1 cellular context compared by ENCODE assay signal in the genomic region with DNA sequence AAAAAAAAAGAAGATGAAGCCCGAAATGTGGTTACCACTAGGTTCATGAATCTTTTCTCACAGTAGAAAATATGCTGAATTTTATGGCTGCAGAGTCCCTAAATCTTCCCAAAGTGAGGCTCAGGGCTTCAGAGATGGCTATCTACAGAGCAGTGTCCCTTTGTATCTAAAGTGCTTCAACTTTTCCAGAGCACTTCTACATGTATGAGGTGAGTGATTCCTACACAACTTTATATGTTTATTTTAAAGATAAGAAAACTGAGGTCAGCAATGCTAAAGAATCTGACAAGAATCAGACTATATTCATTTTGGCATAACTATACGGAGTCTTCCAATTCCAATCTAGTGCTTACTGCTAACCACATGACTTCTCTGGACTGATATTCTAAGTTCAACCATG.
A peak's percentile ranks its signal among the peaks of the same experiment; 100 is the strongest.
TF ChIP-seq lines count a peak whose summit lies in the region.

No MANE protein-coding gene starts in this region.

TF ChIP-seq in HEK293, 187 proteins besides CTCF, POLR2A, EP300 and RAD21 (continued from another document and continues in another):
- TF ChIP-seq, protein P1, sequence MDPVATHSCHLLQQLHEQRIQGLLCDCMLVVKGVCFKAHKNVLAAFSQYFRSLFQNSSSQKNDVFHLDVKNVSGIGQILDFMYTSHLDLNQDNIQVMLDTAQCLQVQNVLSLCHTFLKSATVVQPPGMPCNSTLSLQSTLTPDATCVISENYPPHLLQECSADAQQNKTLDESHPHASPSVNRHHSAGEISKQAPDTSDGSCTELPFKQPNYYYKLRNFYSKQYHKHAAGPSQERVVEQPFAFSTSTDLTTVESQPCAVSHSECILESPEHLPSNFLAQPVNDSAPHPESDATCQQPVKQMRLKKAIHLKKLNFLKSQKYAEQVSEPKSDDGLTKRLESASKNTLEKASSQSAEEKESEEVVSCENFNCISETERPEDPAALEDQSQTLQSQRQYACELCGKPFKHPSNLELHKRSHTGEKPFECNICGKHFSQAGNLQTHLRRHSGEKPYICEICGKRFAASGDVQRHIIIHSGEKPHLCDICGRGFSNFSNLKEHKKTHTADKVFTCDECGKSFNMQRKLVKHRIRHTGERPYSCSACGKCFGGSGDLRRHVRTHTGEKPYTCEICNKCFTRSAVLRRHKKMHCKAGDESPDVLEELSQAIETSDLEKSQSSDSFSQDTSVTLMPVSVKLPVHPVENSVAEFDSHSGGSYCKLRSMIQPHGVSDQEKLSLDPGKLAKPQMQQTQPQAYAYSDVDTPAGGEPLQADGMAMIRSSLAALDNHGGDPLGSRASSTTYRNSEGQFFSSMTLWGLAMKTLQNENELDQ (tag by site-specific recombination; IDR thresholded peaks at IDR 0.05; ENCODE audit: low read depth) = no peak
- no peak for TF ChIP-seq OVOL3 (tag by site-specific recombination; IDR thresholded peaks at IDR 0.05)
- TF ChIP-seq ZNF664 (tag by site-specific recombination; IDR thresholded peaks at IDR 0.05) = no peak
- TF ChIP-seq, protein P2, sequence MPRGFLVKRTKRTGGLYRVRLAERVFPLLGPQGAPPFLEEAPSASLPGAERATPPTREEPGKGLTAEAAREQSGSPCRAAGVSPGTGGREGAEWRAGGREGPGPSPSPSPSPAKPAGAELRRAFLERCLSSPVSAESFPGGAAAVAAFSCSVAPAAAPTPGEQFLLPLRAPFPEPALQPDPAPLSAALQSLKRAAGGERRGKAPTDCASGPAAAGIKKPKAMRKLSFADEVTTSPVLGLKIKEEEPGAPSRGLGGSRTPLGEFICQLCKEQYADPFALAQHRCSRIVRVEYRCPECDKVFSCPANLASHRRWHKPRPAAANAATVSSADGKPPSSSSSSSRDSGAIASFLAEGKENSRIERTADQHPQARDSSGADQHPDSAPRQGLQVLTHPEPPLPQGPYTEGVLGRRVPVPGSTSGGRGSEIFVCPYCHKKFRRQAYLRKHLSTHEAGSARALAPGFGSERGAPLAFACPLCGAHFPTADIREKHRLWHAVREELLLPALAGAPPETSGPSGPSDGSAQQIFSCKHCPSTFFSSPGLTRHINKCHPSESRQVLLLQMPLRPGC (tag by site-specific recombination; IDR thresholded peaks at IDR 0.05) = no peak
- no peak for TF ChIP-seq ZIC2 (tag by site-specific recombination; IDR thresholded peaks at IDR 0.05)
- no peak for TF ChIP-seq ZNF174 (tag by site-specific recombination; IDR thresholded peaks at IDR 0.05)
- TF ChIP-seq ZNF785 (tag by site-specific recombination; IDR thresholded peaks at IDR 0.05) = no peak
- TF ChIP-seq, protein P3, sequence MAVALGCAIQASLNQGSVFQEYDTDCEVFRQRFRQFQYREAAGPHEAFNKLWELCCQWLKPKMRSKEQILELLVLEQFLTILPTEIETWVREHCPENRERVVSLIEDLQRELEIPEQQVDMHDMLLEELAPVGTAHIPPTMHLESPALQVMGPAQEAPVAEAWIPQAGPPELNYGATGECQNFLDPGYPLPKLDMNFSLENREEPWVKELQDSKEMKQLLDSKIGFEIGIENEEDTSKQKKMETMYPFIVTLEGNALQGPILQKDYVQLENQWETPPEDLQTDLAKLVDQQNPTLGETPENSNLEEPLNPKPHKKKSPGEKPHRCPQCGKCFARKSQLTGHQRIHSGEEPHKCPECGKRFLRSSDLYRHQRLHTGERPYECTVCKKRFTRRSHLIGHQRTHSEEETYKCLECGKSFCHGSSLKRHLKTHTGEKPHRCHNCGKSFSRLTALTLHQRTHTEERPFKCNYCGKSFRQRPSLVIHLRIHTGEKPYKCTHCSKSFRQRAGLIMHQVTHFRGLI (tag by site-specific recombination; IDR thresholded peaks at IDR 0.05) = no peak; the same call in 1 of the 2 replicates
- TF ChIP-seq, protein P4, sequence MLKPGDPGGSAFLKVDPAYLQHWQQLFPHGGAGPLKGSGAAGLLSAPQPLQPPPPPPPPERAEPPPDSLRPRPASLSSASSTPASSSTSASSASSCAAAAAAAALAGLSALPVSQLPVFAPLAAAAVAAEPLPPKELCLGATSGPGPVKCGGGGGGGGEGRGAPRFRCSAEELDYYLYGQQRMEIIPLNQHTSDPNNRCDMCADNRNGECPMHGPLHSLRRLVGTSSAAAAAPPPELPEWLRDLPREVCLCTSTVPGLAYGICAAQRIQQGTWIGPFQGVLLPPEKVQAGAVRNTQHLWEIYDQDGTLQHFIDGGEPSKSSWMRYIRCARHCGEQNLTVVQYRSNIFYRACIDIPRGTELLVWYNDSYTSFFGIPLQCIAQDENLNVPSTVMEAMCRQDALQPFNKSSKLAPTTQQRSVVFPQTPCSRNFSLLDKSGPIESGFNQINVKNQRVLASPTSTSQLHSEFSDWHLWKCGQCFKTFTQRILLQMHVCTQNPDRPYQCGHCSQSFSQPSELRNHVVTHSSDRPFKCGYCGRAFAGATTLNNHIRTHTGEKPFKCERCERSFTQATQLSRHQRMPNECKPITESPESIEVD (tag by site-specific recombination; IDR thresholded peaks at IDR 0.05) = peak; percentile 47; the same call in 1 of the 2 replicates
- TF ChIP-seq, protein P5, sequence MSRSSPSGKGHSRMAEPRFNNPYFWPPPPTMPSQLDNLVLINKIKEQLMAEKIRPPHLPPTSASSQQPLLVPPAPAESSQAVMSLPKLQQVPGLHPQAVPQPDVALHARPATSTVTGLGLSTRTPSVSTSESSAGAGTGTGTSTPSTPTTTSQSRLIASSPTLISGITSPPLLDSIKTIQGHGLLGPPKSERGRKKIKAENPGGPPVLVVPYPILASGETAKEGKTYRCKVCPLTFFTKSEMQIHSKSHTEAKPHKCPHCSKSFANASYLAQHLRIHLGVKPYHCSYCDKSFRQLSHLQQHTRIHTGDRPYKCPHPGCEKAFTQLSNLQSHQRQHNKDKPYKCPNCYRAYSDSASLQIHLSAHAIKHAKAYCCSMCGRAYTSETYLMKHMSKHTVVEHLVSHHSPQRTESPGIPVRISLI (tag by site-specific recombination; IDR thresholded peaks at IDR 0.05) = no peak
- no peak for TF ChIP-seq ZNF624 (tag by site-specific recombination; IDR thresholded peaks at IDR 0.05)
- no peak for TF ChIP-seq ZNF548 (tag by site-specific recombination; IDR thresholded peaks at IDR 0.05)
- TF ChIP-seq ZNF48 (tag by site-specific recombination; IDR thresholded peaks at IDR 0.05) = no peak
- TF ChIP-seq ZNF292 (tag by site-specific recombination; IDR thresholded peaks at IDR 0.05; ENCODE audit: borderline replicate concordance, low read depth) = no peak
- no peak for TF ChIP-seq ZNF549 (tag by site-specific recombination; IDR thresholded peaks at IDR 0.05)
- no peak for TF ChIP-seq ZNF660 (tag by site-specific recombination; IDR thresholded peaks at IDR 0.05)
- no peak for TF ChIP-seq ZNF350 (tag by site-specific recombination; IDR thresholded peaks at IDR 0.05)
- TF ChIP-seq, protein P6, sequence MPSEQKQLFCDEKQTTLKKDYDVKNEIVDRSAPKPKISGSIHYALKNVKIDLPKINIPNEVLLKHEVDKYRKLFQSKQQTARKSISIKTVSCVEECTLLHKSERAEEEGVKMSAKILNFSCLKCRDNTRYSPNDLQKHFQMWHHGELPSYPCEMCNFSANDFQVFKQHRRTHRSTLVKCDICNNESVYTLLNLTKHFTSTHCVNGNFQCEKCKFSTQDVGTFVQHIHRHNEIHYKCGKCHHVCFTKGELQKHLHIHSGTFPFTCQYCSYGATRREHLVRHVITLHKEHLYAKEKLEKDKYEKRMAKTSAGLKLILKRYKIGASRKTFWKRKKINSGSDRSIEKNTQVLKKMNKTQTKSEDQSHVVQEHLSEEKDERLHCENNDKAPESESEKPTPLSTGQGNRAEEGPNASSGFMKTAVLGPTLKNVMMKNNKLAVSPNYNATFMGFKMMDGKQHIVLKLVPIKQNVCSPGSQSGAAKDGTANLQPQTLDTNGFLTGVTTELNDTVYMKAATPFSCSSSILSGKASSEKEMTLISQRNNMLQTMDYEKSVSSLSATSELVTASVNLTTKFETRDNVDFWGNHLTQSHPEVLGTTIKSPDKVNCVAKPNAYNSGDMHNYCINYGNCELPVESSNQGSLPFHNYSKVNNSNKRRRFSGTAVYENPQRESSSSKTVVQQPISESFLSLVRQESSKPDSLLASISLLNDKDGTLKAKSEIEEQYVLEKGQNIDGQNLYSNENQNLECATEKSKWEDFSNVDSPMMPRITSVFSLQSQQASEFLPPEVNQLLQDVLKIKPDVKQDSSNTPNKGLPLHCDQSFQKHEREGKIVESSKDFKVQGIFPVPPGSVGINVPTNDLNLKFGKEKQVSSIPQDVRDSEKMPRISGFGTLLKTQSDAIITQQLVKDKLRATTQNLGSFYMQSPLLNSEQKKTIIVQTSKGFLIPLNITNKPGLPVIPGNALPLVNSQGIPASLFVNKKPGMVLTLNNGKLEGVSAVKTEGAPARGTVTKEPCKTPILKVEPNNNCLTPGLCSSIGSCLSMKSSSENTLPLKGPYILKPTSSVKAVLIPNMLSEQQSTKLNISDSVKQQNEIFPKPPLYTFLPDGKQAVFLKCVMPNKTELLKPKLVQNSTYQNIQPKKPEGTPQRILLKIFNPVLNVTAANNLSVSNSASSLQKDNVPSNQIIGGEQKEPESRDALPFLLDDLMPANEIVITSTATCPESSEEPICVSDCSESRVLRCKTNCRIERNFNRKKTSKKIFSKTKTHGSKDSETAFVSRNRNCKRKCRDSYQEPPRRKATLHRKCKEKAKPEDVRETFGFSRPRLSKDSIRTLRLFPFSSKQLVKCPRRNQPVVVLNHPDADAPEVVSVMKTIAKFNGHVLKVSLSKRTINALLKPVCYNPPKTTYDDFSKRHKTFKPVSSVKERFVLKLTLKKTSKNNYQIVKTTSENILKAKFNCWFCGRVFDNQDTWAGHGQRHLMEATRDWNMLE (tag by site-specific recombination; conservative IDR thresholded peaks at IDR 0.05; ENCODE audit: low read depth) = no peak
- TF ChIP-seq, protein P7, sequence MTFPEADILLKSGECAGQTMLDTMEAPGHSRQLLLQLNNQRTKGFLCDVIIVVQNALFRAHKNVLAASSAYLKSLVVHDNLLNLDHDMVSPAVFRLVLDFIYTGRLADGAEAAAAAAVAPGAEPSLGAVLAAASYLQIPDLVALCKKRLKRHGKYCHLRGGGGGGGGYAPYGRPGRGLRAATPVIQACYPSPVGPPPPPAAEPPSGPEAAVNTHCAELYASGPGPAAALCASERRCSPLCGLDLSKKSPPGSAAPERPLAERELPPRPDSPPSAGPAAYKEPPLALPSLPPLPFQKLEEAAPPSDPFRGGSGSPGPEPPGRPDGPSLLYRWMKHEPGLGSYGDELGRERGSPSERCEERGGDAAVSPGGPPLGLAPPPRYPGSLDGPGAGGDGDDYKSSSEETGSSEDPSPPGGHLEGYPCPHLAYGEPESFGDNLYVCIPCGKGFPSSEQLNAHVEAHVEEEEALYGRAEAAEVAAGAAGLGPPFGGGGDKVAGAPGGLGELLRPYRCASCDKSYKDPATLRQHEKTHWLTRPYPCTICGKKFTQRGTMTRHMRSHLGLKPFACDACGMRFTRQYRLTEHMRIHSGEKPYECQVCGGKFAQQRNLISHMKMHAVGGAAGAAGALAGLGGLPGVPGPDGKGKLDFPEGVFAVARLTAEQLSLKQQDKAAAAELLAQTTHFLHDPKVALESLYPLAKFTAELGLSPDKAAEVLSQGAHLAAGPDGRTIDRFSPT (tag by site-specific recombination; IDR thresholded peaks at IDR 0.05) = no peak
- TF ChIP-seq ZNF558 (tag by site-specific recombination; IDR thresholded peaks at IDR 0.05) = no peak
- TF ChIP-seq ZNF16 (tag by site-specific recombination; IDR thresholded peaks at IDR 0.05; ENCODE audit: low read depth) = no peak
- TF ChIP-seq ZNF223 (tag by site-specific recombination; IDR thresholded peaks at IDR 0.05) = no peak
- TF ChIP-seq ZXDB (tag by site-specific recombination; IDR thresholded peaks at IDR 0.05) = peak; percentile 42
- TF ChIP-seq OSR2 (tag by site-specific recombination; IDR thresholded peaks at IDR 0.05) = peak; percentile 61; the same call in 1 of the 2 replicates
- TF ChIP-seq, protein P8, sequence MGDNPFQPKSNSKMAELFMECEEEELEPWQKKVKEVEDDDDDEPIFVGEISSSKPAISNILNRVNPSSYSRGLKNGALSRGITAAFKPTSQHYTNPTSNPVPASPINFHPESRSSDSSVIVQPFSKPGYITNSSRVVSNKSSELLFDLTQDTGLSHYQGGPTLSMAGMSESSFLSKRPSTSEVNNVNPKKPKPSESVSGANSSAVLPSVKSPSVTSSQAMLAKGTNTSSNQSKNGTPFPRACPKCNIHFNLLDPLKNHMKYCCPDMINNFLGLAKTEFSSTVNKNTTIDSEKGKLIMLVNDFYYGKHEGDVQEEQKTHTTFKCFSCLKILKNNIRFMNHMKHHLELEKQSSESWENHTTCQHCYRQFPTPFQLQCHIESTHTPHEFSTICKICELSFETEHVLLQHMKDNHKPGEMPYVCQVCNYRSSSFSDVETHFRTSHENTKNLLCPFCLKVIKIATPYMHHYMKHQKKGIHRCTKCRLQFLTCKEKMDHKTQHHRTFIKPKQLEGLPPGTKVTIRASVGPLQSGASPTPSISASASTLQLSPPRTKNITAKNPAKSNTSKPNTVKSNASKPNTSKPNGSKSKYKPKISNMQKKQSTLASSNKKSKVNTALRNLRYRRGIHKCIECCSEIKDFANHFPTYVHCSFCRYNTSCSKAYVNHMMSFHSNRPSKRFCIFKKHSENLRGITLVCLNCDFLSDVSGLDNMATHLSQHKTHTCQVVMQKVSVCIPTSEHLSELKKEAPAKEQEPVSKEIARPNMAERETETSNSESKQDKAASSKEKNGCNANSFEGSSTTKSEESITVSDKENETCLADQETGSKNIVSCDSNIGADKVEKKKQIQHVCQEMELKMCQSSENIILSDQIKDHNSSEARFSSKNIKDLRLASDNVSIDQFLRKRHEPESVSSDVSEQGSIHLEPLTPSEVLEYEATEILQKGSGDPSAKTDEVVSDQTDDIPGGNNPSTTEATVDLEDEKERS (tag by site-specific recombination; IDR thresholded peaks at IDR 0.05) = no peak
- TF ChIP-seq ZFHX2 (tag by site-specific recombination; conservative IDR thresholded peaks at IDR 0.05) = no peak
- no peak for TF ChIP-seq ZNF768 (tag by site-specific recombination; IDR thresholded peaks at IDR 0.05)
- no peak for TF ChIP-seq ZNF626 (tag by site-specific recombination; IDR thresholded peaks at IDR 0.05)
- TF ChIP-seq HOXC10 (CRISPR knock-in tag; IDR thresholded peaks at IDR 0.05) = no peak
- no peak for TF ChIP-seq ZNF404 (tag by site-specific recombination; IDR thresholded peaks at IDR 0.05)
- TF ChIP-seq, protein P9, sequence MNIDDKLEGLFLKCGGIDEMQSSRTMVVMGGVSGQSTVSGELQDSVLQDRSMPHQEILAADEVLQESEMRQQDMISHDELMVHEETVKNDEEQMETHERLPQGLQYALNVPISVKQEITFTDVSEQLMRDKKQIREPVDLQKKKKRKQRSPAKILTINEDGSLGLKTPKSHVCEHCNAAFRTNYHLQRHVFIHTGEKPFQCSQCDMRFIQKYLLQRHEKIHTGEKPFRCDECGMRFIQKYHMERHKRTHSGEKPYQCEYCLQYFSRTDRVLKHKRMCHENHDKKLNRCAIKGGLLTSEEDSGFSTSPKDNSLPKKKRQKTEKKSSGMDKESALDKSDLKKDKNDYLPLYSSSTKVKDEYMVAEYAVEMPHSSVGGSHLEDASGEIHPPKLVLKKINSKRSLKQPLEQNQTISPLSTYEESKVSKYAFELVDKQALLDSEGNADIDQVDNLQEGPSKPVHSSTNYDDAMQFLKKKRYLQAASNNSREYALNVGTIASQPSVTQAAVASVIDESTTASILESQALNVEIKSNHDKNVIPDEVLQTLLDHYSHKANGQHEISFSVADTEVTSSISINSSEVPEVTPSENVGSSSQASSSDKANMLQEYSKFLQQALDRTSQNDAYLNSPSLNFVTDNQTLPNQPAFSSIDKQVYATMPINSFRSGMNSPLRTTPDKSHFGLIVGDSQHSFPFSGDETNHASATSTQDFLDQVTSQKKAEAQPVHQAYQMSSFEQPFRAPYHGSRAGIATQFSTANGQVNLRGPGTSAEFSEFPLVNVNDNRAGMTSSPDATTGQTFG (tag by site-specific recombination; IDR thresholded peaks at IDR 0.05; ENCODE audit: borderline replicate concordance) = no peak
- TF ChIP-seq ZNF302 (tag by site-specific recombination; IDR thresholded peaks at IDR 0.05; ENCODE audit: low read depth) = no peak
- no peak for TF ChIP-seq ZNF76 (tag by site-specific recombination; IDR thresholded peaks at IDR 0.05; ENCODE audit: borderline replicate concordance, low read depth)
